ENCODE assay signal across 17 cellular contexts in the genomic region with DNA sequence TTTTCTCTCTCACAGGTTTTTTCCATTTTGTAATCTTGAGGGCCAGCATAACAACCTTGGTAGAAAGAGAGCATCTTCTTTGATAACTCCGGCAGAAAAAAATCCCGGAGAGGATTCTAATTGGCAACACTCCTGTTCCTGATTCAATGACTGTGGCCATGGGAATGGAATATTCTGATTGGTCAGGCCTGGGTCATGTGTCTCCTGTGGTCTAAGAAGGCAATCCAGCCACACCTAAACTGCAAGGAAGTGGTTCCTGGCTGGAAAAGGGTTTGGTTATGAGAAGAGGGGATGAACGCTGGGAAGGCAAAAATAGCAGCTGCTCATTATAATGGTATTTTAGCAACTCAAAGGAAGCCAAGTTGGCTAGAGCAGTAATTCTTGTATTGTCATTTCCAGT. TPM values are rescaled to one million over a fixed set of nuclear protein-coding genes. Genes with fewer than 3 reads are reported as not detected.
DNase-seq lines count a peak whose midpoint lies in the region; ATAC-seq, FAIRE-seq and TF ChIP-seq lines count a peak whose summit lies in the region.
"Had no signal": no experiment of that assay in that cellular context is flagged by ENCODE, and none has a peak within 500 bp of the region (broad histone marks: within the 10 kb centered on the region; RNA-seq: fewer than 3 reads in every experiment).

No MANE protein-coding gene starts in this region.

- H3K27ac ChIP-seq in K562 (ENCODE audit: extremely low read depth, low read depth, low read length): no peak overlapping the region
- H3K27ac ChIP-seq in thyroid gland: no peak overlapping the region
- H3K27ac ChIP-seq: A549 had no signal

- TF ChIP-seq CTCF in K562 (IDR thresholded peaks at IDR 0.05 in 2 of 3, conservative IDR thresholded peaks at IDR 0.05 in 1 of 3; ENCODE audit: insufficient read depth in 2 of 3, low read depth in 1 of 3, low read length in 3 of 3) (no peak), thyroid gland (IDR thresholded peaks at IDR 0.05) (no peak)

- TF ChIP-seq POLR2A in K562 (conservative IDR thresholded peaks at IDR 0.05) (no peak), thyroid gland (IDR thresholded peaks at IDR 0.05) (no peak)

- TF ChIP-seq EP300 in K562 (IDR thresholded peaks at IDR 0.05; ENCODE audit: low read length): no peak

- no peaks in the 10 kb centered on the region for H3K79me2 ChIP-seq in K562 (ENCODE audit: control insufficient read depth, insufficient read depth, low read length)

- no peak for ATAC-seq in K562
- peak; percentile 77 for ATAC-seq in left ventricle myocardium superior
- ATAC-seq in HG03342 (IDR thresholded peaks at IDR 0.05; ENCODE audit: unreplicated experiment): no peak
- ATAC-seq: A549 had no signal

- H3K9me1 ChIP-seq in K562 (ENCODE audit: control insufficient read depth, insufficient read depth, low read length): no peaks in the 10 kb centered on the region

- peaks cover 0 to 6% of the 10 kb centered on the region in 2 experiments; a peak in 4 of 5 replicates for H3K27me3 ChIP-seq in K562 (ENCODE audit: control insufficient read depth in 2 of 2, insufficient read depth in 2 of 2, low read length in 2 of 2)
- H3K27me3 ChIP-seq in thyroid gland: no peaks in the 10 kb centered on the region

- POLR2A ChIA-PET in K562 (lab: Yijun Ruan, JAX): interaction anchor here (1.2 kb wide), 1 partner anchor 192 kb away, joined by 3 read pairs; no protein-coding TSS in a partner anchor

- in situ Hi-C loops in K562 (cut with MboI): no loop called here

- H3K4me1 ChIP-seq in K562 (replicated peaks in 1 of 2; ENCODE audit: control insufficient read depth in 2 of 2, insufficient read depth in 2 of 2, low read length in 2 of 2) (no peaks in the 10 kb centered on the region), thyroid gland (no peaks in the 10 kb centered on the region)
- H3K4me1 ChIP-seq: A549 had no signal

- H4K20me1 ChIP-seq in K562 (replicated peaks; ENCODE audit: control insufficient read depth, insufficient read depth, low read length): no peaks in the 10 kb centered on the region

- intact Hi-C loops in K562 (cut with micrococcal nuclease): no loop called here
- intact Hi-C loops in left ventricle myocardium superior (cut with micrococcal nuclease): no loop called here
- intact Hi-C loops in thyroid gland (cut with DNase I): no loop called here

- no peak for FAIRE-seq in K562 (lab: Jason Lieb, UNC)
- FAIRE-seq: A549 had no signal

- H3K4me3 ChIP-seq in K562: no peak overlapping the region
- H3K4me3 ChIP-seq in thyroid gland (replicated peaks in 1 of 3): no peak overlapping the region
- H3K4me3 ChIP-seq: A549 had no signal

- WGBS in K562 (ENCODE audit: insufficient coverage, low coverage, missing lambda C conversion rate): 23% methylated on average over 3 of the region's 3 CpGs
- 70% methylated on average over 3 of the region's 3 CpGs for WGBS in thyroid gland, 2 donors

- no peak overlapping the region for H2AFZ ChIP-seq in K562 (ENCODE audit: low read depth, low read length)

- TF ChIP-seq RAD21 in K562 (CRISPR knock-in tag; conservative IDR thresholded peaks at IDR 0.05 in 1 of 2, IDR thresholded peaks at IDR 0.05 in 1 of 2): no peak

- H3K9ac ChIP-seq in K562 (ENCODE audit: insufficient read depth in 1 of 2, low read depth in 2 of 2, low read length in 2 of 2): no peak overlapping the region

- CTCF ChIA-PET in K562 (lab: Yijun Ruan, JAX; ENCODE audit: low intra/inter-chr PET ratio): interaction anchor here (0.6 kb wide), 1 partner anchor 326 kb away, joined by 4 read pairs; no protein-coding TSS in a partner anchor

- no peak overlapping the region for H3K4me2 ChIP-seq in K562 (ENCODE audit: insufficient read depth, low read length)
- H3K4me2 ChIP-seq: A549 had no signal

- peak; percentile 93 for DNase-seq in A172 (ENCODE audit: low spot score)
- DNase-seq in HCEC 1CT: peak; percentile 22
- DNase-seq in K562 (ENCODE audit: extremely low read depth in 1 of 4, low spot score in 3 of 4): peak in 2 of 4 experiments; percentile 11 to 21
- DNase-seq in left ventricle myocardium superior: no peak
- DNase-seq in NCI-H2081 (lab: John Stamatoyannopoulos, UW): no peak
- no peak for DNase-seq in thyroid gland
- no peak for DNase-seq in LoVo (ENCODE audit: low spot score)
- DNase-seq: activated CD4-positive, alpha-beta T cell treated with anti-CD3 and anti-CD28 coated beads for 48 hours; activated naive CD8-positive, alpha-beta T cell treated with anti-CD3 and anti-CD28 coated beads, Interleukin-2, amount 10 ng/mL, durations not matched to agents 7 days and 5 days; NCI-H1048; NCI-H2171; nephron progenitor cell; NK-92 treated with Interleukin-12 subunit alpha and Interleukin-12 subunit beta, amount 100 ng/mL, for 24 hours; stimulated activated CD4-positive, alpha-beta T cell treated with anti-CD3 and anti-CD28 coated beads, Interleukin-2, amount 100 ng/mL, for 24 hours; T-helper 2 cell had no signal

- H3K9me3 ChIP-seq in K562 (replicated peaks; ENCODE audit: control insufficient read depth, insufficient read depth, low read depth, low read length) (no peaks in the 10 kb centered on the region; the same call in 1 of the 2 replicates), thyroid gland (no peaks in the 10 kb centered on the region)
- H3K9me3 ChIP-seq: A549 had no signal

- BruUV-seq in K562 (replicated peaks; lab: Mats Ljungman, UMichigan): no TSS peak

- H3K36me3 ChIP-seq in K562 (ENCODE audit: control insufficient read depth, insufficient read depth, low read length) (no peaks in the 10 kb centered on the region), thyroid gland (no peaks in the 10 kb centered on the region)

TF ChIP-seq in K562, 482 proteins besides CTCF, POLR2A, EP300 and RAD21 (continues in another document):
- TF ChIP-seq ZNF586 (CRISPR knock-in tag; conservative IDR thresholded peaks at IDR 0.05): no peak
- TF ChIP-seq EZH2 (IDR thresholded peaks at IDR 0.05; ENCODE audit: borderline replicate concordance, low read depth, low read length): no peak
- TF ChIP-seq, protein P1, sequence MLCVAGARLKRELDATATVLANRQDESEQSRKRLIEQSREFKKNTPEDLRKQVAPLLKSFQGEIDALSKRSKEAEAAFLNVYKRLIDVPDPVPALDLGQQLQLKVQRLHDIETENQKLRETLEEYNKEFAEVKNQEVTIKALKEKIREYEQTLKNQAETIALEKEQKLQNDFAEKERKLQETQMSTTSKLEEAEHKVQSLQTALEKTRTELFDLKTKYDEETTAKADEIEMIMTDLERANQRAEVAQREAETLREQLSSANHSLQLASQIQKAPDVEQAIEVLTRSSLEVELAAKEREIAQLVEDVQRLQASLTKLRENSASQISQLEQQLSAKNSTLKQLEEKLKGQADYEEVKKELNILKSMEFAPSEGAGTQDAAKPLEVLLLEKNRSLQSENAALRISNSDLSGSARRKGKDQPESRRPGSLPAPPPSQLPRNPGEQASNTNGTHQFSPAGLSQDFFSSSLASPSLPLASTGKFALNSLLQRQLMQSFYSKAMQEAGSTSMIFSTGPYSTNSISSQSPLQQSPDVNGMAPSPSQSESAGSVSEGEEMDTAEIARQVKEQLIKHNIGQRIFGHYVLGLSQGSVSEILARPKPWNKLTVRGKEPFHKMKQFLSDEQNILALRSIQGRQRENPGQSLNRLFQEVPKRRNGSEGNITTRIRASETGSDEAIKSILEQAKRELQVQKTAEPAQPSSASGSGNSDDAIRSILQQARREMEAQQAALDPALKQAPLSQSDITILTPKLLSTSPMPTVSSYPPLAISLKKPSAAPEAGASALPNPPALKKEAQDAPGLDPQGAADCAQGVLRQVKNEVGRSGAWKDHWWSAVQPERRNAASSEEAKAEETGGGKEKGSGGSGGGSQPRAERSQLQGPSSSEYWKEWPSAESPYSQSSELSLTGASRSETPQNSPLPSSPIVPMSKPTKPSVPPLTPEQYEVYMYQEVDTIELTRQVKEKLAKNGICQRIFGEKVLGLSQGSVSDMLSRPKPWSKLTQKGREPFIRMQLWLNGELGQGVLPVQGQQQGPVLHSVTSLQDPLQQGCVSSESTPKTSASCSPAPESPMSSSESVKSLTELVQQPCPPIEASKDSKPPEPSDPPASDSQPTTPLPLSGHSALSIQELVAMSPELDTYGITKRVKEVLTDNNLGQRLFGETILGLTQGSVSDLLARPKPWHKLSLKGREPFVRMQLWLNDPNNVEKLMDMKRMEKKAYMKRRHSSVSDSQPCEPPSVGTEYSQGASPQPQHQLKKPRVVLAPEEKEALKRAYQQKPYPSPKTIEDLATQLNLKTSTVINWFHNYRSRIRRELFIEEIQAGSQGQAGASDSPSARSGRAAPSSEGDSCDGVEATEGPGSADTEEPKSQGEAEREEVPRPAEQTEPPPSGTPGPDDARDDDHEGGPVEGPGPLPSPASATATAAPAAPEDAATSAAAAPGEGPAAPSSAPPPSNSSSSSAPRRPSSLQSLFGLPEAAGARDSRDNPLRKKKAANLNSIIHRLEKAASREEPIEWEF (CRISPR knock-in tag; IDR thresholded peaks at IDR 0.05): no peak
- TF ChIP-seq RAD51 (IDR thresholded peaks at IDR 0.05; ENCODE audit: borderline replicate concordance, low read depth): peak; percentile 35; the same call in 1 of the 2 replicates

RNA-seq across cellular contexts. Expression of a gene that starts 24.8 kb away (rescaled TPM):
- total RNA-seq in A172 (2014; rRNA removed; shearing (Covaris generic)): 72.5 and 118 TPM in 2 replicates
- 174 and 623 TPM in 2 replicates for total RNA-seq in K562 (2011; cell fraction: chromatin; rRNA removed; ENCODE audit: low replicate concordance)
- 72.9 and 101 TPM in 2 replicates for total RNA-seq in K562 (2011; cell fraction: nucleolus; rRNA removed)
- 171 and 220 TPM in 2 replicates for total RNA-seq in K562 (2011; cell fraction: nucleoplasm; rRNA removed)
- 87.9 and 98.8 TPM in 2 replicates for total RNA-seq in K562 (2014; rRNA removed)
- total RNA-seq in K562 (2014; rRNA removed; fragmentation: Illumina TruSeq; extraction: Trizol): 155 and 159 TPM in 2 replicates
- total RNA-seq in K562 (2015; rRNA removed; fragmentation: Illumina TruSeq; extraction: Trizol): 151 and 165 TPM in 2 replicates
- total RNA-seq in K562 (2021): 73.8 and 79.5 TPM in 2 replicates
- polyA plus RNA-seq in K562 (2011; rRNA removed): 67.2 and 110 TPM in 2 replicates
- polyA plus RNA-seq in K562 (2011; cell fraction: cytosol; rRNA removed): 23.5 and 29.3 TPM in 2 replicates
- polyA plus RNA-seq in K562 (2011; cell fraction: nucleus; rRNA removed): 130 and 153 TPM in 2 replicates
- polyA plus RNA-seq in K562 (2012): 78.1 and 79.2 TPM in 2 replicates
- 71.8 and 113 TPM in 2 replicates for polyA plus RNA-seq in K562 (2014; fragmentation: Illumina TruSeq; extraction: Trizol)
- 10 to 100 TPM; 53.3 to 57.6 TPM for polyA plus RNA-seq in K562 (2014; fragmentation: Nextera tagmentation; extraction: Ambion mirVana)
- 79.3 and 82.5 TPM in 2 replicates for polyA plus RNA-seq in K562 (2014; rRNA removed)
- 305 and 364 TPM in 2 replicates for polyA minus RNA-seq in K562 (2011; rRNA and poly(A)+ RNA removed)
- 49.1 and 83.5 TPM in 2 replicates for polyA minus RNA-seq in K562 (2011; cell fraction: cytosol; rRNA and poly(A)+ RNA removed)
- 224 and 279 TPM in 2 replicates for polyA minus RNA-seq in K562 (2011; cell fraction: nucleus; rRNA and poly(A)+ RNA removed)
- 96.2 TPM for total RNA-seq in left ventricle myocardium superior
- 100 to 1,000 TPM; 154 to 299 (median 202) TPM for total RNA-seq in thyroid gland

Comparison
In these comparisons a context has a peak if more than half of its experiments do, and no peak if none do; other contexts are left out.
1. DNase-seq: peak in A172 (single experiment) and HCEC 1CT (single experiment); none in left ventricle myocardium superior (single experiment), NCI-H2081 (0 of 2), thyroid gland (0 of 2) and LoVo (single experiment).